ENCODE assay signal across 9 cellular contexts in genomic region chr17:72407336-72408121, GRCh38.
DNase-seq lines count a peak whose midpoint lies in the region; ATAC-seq, FAIRE-seq and TF ChIP-seq lines count a peak whose summit lies in the region.
"Had no signal": no experiment of that assay in that cellular context is flagged by ENCODE, and none has a peak within 500 bp of the region (broad histone marks: within the 10 kb centered on the region; RNA-seq: fewer than 3 reads in every experiment).

No MANE protein-coding gene starts in this region.

- no peak for TF ChIP-seq RAD21 in GM12878 (IDR thresholded peaks at IDR 0.05; ENCODE audit: insufficient read depth, low read depth, low read length)

- no peak for TF ChIP-seq CTCF in GM12878 (IDR thresholded peaks at IDR 0.05 in 2 of 3, conservative IDR thresholded peaks at IDR 0.05 in 1 of 3; ENCODE audit: control insufficient read depth in 2 of 3, extremely low read depth in 1 of 3, insufficient read depth in 1 of 3, low read depth in 3 of 3, low read length in 3 of 3)
- TF ChIP-seq CTCF in keratinocyte (optimal IDR thresholded peaks at IDR 0.05 in 1 of 3, IDR thresholded peaks at IDR 0.05 in 1 of 3, conservative IDR thresholded peaks at IDR 0.05 in 1 of 3; ENCODE audit: extremely low read depth in 1 of 3, insufficient read depth in 2 of 3, low read length in 3 of 3), result no peak
- no peak for TF ChIP-seq CTCF in tibial artery (IDR thresholded peaks at IDR 0.05)

- no peak overlapping the region for H2BK12ac ChIP-seq in neuronal stem cell (ENCODE audit: low read length)

- POLR2A ChIA-PET in GM12878 (lab: Charles Lee), result interaction anchor here (1.0 to 4.4 kb wide), 7 partner anchors 9 to 113 kb away, joined by 3 to 38 read pairs (median 4); no protein-coding TSS in a partner anchor

- H3K4me2 ChIP-seq in GM12878 (ENCODE audit: control insufficient read depth, insufficient read depth) (no peak overlapping the region; the same call in 1 of the 2 replicates), keratinocyte (ENCODE audit: control insufficient read depth, extremely low read depth, insufficient read depth, low read depth, low read length) (peak overlapping the region; percentile 73), neuronal stem cell (ENCODE audit: insufficient read depth, low read length, poor library complexity, severe bottlenecking) (no peak overlapping the region)

- no peak overlapping the region for H2BK15ac ChIP-seq in neuronal stem cell (ENCODE audit: low read length)

- H3K4me3 ChIP-seq in GM12878 (no peak overlapping the region), keratinocyte (ENCODE audit: control insufficient read depth in 2 of 3, extremely low read depth in 1 of 3, insufficient read depth in 2 of 3, low read depth in 1 of 3, low read length in 3 of 3) (no peak overlapping the region), tibial artery (no peak overlapping the region), neuronal stem cell (ENCODE audit: low read length in 2 of 2) (no peak overlapping the region)
- H3K4me3 ChIP-seq: cardiac muscle cell had no signal

- CTCF ChIA-PET in GM12878 (lab: Yijun Ruan, JAX), result interaction anchor here (1.0 to 1.6 kb wide), 7 partner anchors 8 to 289 kb away, joined by 3 to 6 read pairs (median 4); no protein-coding TSS in a partner anchor

- no peaks in the 10 kb centered on the region for H4K20me1 ChIP-seq in GM12878 (ENCODE audit: control insufficient read depth, insufficient read depth)
- H4K20me1 ChIP-seq in keratinocyte (ENCODE audit: control insufficient read depth, extremely low read depth, insufficient read depth, low read length), result no peaks in the 10 kb centered on the region

- no peak overlapping the region for H2AK5ac ChIP-seq in neuronal stem cell (ENCODE audit: low read depth, low read length)

- no peak overlapping the region for H4K91ac ChIP-seq in neuronal stem cell (ENCODE audit: low read depth, low read length, poor library complexity)

- intact Hi-C loops in GM12878 (cut with micrococcal nuclease; ENCODE audit: unreplicated experiment) (loop anchor here (2.0 to 5.0 kb wide), 2 partner anchors 13 to 285 kb away; partner anchors contain the start of gene SOX9), tibial artery (cut with DNase I; ENCODE audit: low total_unique reads) (no loop called here)

- no peak overlapping the region for H4K8ac ChIP-seq in neuronal stem cell (ENCODE audit: low read depth, low read length)

- H3K23ac ChIP-seq in neuronal stem cell (ENCODE audit: low read depth, low read length, poor library complexity), result no peak overlapping the region

- H2BK5ac ChIP-seq in neuronal stem cell (ENCODE audit: low read length), result no peak overlapping the region

- DNase-seq in NOMO-1 treated with DMSO at 0.1 percent for 48 hours (lab: John Stamatoyannopoulos, UW; ENCODE audit: unreplicated experiment) (peak; percentile 28), NOMO-1 treated with dmso at 0.1 percent for 144 hours (lab: John Stamatoyannopoulos, UW; ENCODE audit: unreplicated experiment) (no peak), NCI-H2081 treated with DMSO at 0.1 percent for 48 hours (lab: John Stamatoyannopoulos, UW) (peak; percentile 79), GM12878 (ENCODE audit: low read depth, low spot score) (no peak), keratinocyte (ENCODE audit: low read depth, low spot score) (no peak), tibial artery (peak; percentile 34 to 80), neuronal stem cell (ENCODE audit: low spot score) (no peak)

- H3K18ac ChIP-seq in neuronal stem cell (ENCODE audit: low read length), result no peak overlapping the region

- H3K9me3 ChIP-seq in GM12878 (replicated peaks; ENCODE audit: control insufficient read depth, insufficient read depth, low read length) (no peaks in the 10 kb centered on the region), keratinocyte (ENCODE audit: control insufficient read depth, low read depth, low read length) (no peaks in the 10 kb centered on the region), tibial artery (no peaks in the 10 kb centered on the region), neuronal stem cell (replicated peaks in 1 of 2; ENCODE audit: control insufficient read depth in 2 of 2, insufficient read depth in 1 of 2, low read depth in 1 of 2, low read length in 2 of 2) (no peaks in the 10 kb centered on the region)

- H3K79me2 ChIP-seq in GM12878 (ENCODE audit: control insufficient read depth, insufficient read depth, low read length), result no peaks in the 10 kb centered on the region
- peaks cover 46% of the 10 kb centered on the region for H3K79me2 ChIP-seq in keratinocyte (ENCODE audit: control insufficient read depth, insufficient read depth, low read length)

- ATAC-seq in HG02973 (IDR thresholded peaks at IDR 0.05; ENCODE audit: unreplicated experiment), result peak; percentile 78
- peak; percentile 91 for ATAC-seq in GM12878

- no peaks in the 10 kb centered on the region for H3K27me3 ChIP-seq in GM12878 (replicated peaks in 1 of 2; ENCODE audit: control insufficient read depth in 2 of 2, insufficient read depth in 2 of 2, low read length in 1 of 2)
- no peaks in the 10 kb centered on the region for H3K27me3 ChIP-seq in keratinocyte (ENCODE audit: control insufficient read depth, extremely low read depth, insufficient read depth, low read length)
- peaks cover 0 to 3% of the 10 kb centered on the region in 2 donors for H3K27me3 ChIP-seq in tibial artery
- no peaks in the 10 kb centered on the region for H3K27me3 ChIP-seq in neuronal stem cell (ENCODE audit: control insufficient read depth in 3 of 3, insufficient read depth in 3 of 3, low read depth in 1 of 3, low read length in 3 of 3)
- H3K27me3 ChIP-seq: cardiac muscle cell had no signal

- dilution Hi-C loops in keratinocyte (cut with MboI; ENCODE audit: extremely low pct_ligation_motif_present, low sequenced_read_pairs), result no loop called here

- in situ Hi-C loops in GM12878 (cut with MboI), result loop anchor here (25.0 kb wide), 1 partner anchor 1880 kb away; no protein-coding TSS in a partner anchor

- peaks cover 2% of the 10 kb centered on the region for H3K9me1 ChIP-seq in keratinocyte (ENCODE audit: control insufficient read depth, extremely low read depth, insufficient read depth, low read length)

- FAIRE-seq in GM12878 (lab: Jason Lieb, UNC), result peak; percentile 13
- FAIRE-seq in keratinocyte (lab: Jason Lieb, UNC), result peak; percentile 84

- H3K36me3 ChIP-seq in GM12878 (ENCODE audit: control insufficient read depth in 2 of 2, insufficient read depth in 2 of 2, low read length in 1 of 2) (peaks cover 0 to 3% of the 10 kb centered on the region in 2 experiments; a peak in 2 of 4 replicates), keratinocyte (ENCODE audit: control insufficient read depth in 2 of 2, extremely low read depth in 1 of 2, insufficient read depth in 2 of 2, low read length in 2 of 2) (peaks cover 10 to 13% of the 10 kb centered on the region in 2 experiments), tibial artery (no peaks in the 10 kb centered on the region), neuronal stem cell (replicated peaks in 1 of 2; ENCODE audit: control insufficient read depth in 2 of 2, insufficient read depth in 2 of 2, low read length in 2 of 2) (peaks cover 0 to 2% of the 10 kb centered on the region in 2 donors)
- H3K36me3 ChIP-seq: cardiac muscle cell had no signal

- no peak overlapping the region for H3K4ac ChIP-seq in neuronal stem cell (ENCODE audit: low read length)

- H2AFZ ChIP-seq in GM12878 (ENCODE audit: control insufficient read depth, low read depth, low read length) (no peak overlapping the region), keratinocyte (ENCODE audit: control insufficient read depth, low read length) (no peak overlapping the region), neuronal stem cell (ENCODE audit: low read length) (no peak overlapping the region)

- WGBS in GM12878 (ENCODE audit: insufficient coverage, insufficient replicate concordance, low lambda C conversion rate, missing lambda C conversion rate), result 32% methylated on average over 8 of the region's 8 CpGs
- whole genome bisulfite sequencing in neuronal stem cell (ENCODE audit: extremely low coverage in 2 of 2, insufficient read length in 2 of 2, insufficient replicate concordance in 1 of 2), 2 donors, result no CpG with 5 or more reads among the region's 8 CpGs

- no TSS peak for BruUV-seq in GM12878 (replicated peaks; lab: Mats Ljungman, UMichigan)

- TF ChIP-seq POLR2A in GM12878 (IDR thresholded peaks at IDR 0.05; ENCODE audit: low read depth, low read length), result no peak

- peak overlapping the region; percentile 13; the same call in 1 of the 2 replicates for H3K27ac ChIP-seq in GM12878 (ENCODE audit: control insufficient read depth, insufficient read depth)
- H3K27ac ChIP-seq in keratinocyte (ENCODE audit: control insufficient read depth, insufficient read depth, low read length), result peak overlapping the region; percentile 92
- H3K27ac ChIP-seq in tibial artery, result no peak overlapping the region
- H3K27ac ChIP-seq in neuronal stem cell (replicated peaks; ENCODE audit: low read length), result no peak overlapping the region
- H3K27ac ChIP-seq: cardiac muscle cell had no signal

- SMC1A ChIA-PET in GM12878 (lab: Charles Lee; ENCODE audit: uncharacterized antibody, unreplicated experiment), result interaction anchor here (0.7 to 8.8 kb wide), 13 partner anchors 10 to 290 kb away, joined by 3 to 65 read pairs (median 4); no protein-coding TSS in a partner anchor

- TF ChIP-seq EP300 in GM12878 (IDR thresholded peaks at IDR 0.05; ENCODE audit: borderline replicate concordance in 1 of 2, control insufficient read depth in 1 of 2, low read depth in 2 of 2, low read length in 2 of 2), result peak; percentile 58 to 76; a peak in 3 of 4 replicates

- RAD21 ChIA-PET in GM12878 (lab: Charles Lee; ENCODE audit: unreplicated experiment), result interaction anchor here (1.0 to 3.5 kb wide), 10 partner anchors 11 to 112 kb away, joined by 3 to 37 read pairs (median 4); no protein-coding TSS in a partner anchor

- H3K4me1 ChIP-seq in GM12878 (ENCODE audit: control insufficient read depth, insufficient read depth, low read length) (peaks cover 13% of the 10 kb centered on the region), keratinocyte (ENCODE audit: control insufficient read depth, extremely low read depth, insufficient read depth, low read length) (peaks cover 40% of the 10 kb centered on the region), tibial artery (peaks cover 0 to 12% (median 6%) of the 10 kb centered on the region in 4 donors), neuronal stem cell (ENCODE audit: control insufficient read depth in 2 of 2, insufficient read depth in 1 of 2, low read depth in 1 of 2, low read length in 2 of 2) (peaks cover 5 to 9% of the 10 kb centered on the region in 2 donors)

- H2BK120ac ChIP-seq in neuronal stem cell (ENCODE audit: low read depth, low read length), result no peak overlapping the region

- H3K9ac ChIP-seq in GM12878 (ENCODE audit: control insufficient read depth, insufficient read depth, low read length) (no peak overlapping the region), keratinocyte (ENCODE audit: control insufficient read depth, extremely low read depth, insufficient read depth, low read length) (peak overlapping the region; percentile 63), neuronal stem cell (ENCODE audit: low read depth, low read length, poor library complexity) (no peak overlapping the region)

- H3K79me1 ChIP-seq in neuronal stem cell (ENCODE audit: low read depth, low read length), result no peaks in the 10 kb centered on the region

- no peak overlapping the region for H3K14ac ChIP-seq in neuronal stem cell (ENCODE audit: low read length)

Comparison
In these comparisons a context has a peak if more than half of its experiments do, and no peak if none do; other contexts are left out.
1. DNase-seq: peak in NOMO-1 treated with DMSO at 0.1 percent for 48 hours (single experiment), NCI-H2081 treated with DMSO at 0.1 percent for 48 hours (single experiment) and tibial artery (2 of 2); none in NOMO-1 treated with dmso at 0.1 percent for 144 hours (single experiment), GM12878 (single experiment), keratinocyte (single experiment) and neuronal stem cell (single experiment).
2. H3K27ac ChIP-seq: peak in GM12878 (single experiment) and keratinocyte (single experiment); none in tibial artery (0 of 2) and neuronal stem cell (single experiment).